In the genomic region with DNA sequence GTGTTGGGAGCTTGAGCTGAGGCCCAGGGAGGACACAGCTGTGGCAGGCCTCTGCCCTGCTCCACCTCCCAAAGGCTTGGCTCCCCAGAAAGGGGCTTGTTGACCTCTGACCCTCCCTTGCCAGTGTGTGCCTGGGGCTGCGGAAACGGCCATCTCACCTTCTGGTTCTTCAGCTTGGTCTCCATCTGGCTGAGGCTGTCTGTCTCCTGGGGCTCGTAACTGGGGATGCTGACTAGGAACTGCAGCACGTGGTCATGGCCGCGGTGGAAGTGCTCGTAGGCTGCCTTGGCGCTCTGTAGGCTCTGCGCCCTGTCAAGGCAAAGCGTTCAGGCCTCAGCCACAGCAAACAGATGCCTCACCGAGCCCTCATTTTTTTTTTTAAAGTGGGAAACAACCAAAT, we compare ENCODE assay signal across 30 cellular contexts. TPM values are rescaled to one million over a fixed set of nuclear protein-coding genes. Genes with fewer than 3 reads are reported as not detected.
"Had no signal": no experiment of that assay in that cellular context is flagged by ENCODE, and none has a peak within 500 bp of the region (broad histone marks: within the 10 kb centered on the region; RNA-seq: fewer than 3 reads in every experiment).

No MANE protein-coding gene starts in this region.

- H3K27ac ChIP-seq: esophagus squamous epithelium, heart left ventricle, hepatocyte, neural progenitor cell, right atrium auricular region, sigmoid colon, thoracic aorta, tibial nerve, upper lobe of left lung, uterus had no signal

- H2AFZ ChIP-seq: hepatocyte, neural progenitor cell had no signal

- H3K27ac Mint-ChIP-seq: memory B cell; mesothelial cell of epicardium; natural killer cell treated with Interleukin-12 subunit alpha and Interleukin-12 subunit beta and Interleukin-15 and Interleukin-18, amount 100 ng/mL, for 72 hours; neural progenitor cell; stimulated activated memory B cell treated with anti-CD40 and anti-IgM and Interleukin-4, amounts not matched to agents 10 μg/mL and 1 μg/mL and 100 μg/mL, for 72 hours had no signal

- H3K4me2 ChIP-seq: hepatocyte, neural progenitor cell had no signal

- H3K79me2 ChIP-seq: hepatocyte had no signal

- H3K9me3 ChIP-seq: esophagus squamous epithelium, heart left ventricle, mucosa of descending colon, prostate gland, right atrium auricular region, sigmoid colon, thoracic aorta, tibial nerve, upper lobe of left lung, uterus had no signal

- H3K4me3 Mint-ChIP-seq: effector memory CD8-positive, alpha-beta T cell; memory B cell; mesothelial cell of epicardium; naive B cell; natural killer cell treated with Interleukin-12 subunit alpha and Interleukin-12 subunit beta and Interleukin-15 and Interleukin-18, amount 100 ng/mL, for 72 hours; neural progenitor cell; stimulated activated memory B cell treated with anti-CD40 and anti-IgM and Interleukin-4, amounts not matched to agents 10 μg/mL and 1 μg/mL and 100 μg/mL, for 72 hours had no signal

- ATAC-seq: effector memory CD8-positive, alpha-beta T cell; heart left ventricle; left lobe of liver; mucosa of descending colon; natural killer cell treated with Interleukin-12 subunit alpha and Interleukin-12 subunit beta and Interleukin-15 and Interleukin-18, amount 100 ng/mL, for 72 hours; stimulated activated memory B cell treated with anti-CD40 and anti-IgM and Interleukin-4, amounts not matched to agents 10 μg/mL and 1 μg/mL and 100 μg/mL, for 72 hours; stimulated activated naive CD8-positive, alpha-beta T cell treated with anti-CD3 and anti-CD28 coated beads, Interleukin-15, Interleukin-2, amounts not matched to agents 100 U/mL and 50 U/mL, for 24 hours had no signal

- DNase-seq: cortex of kidney; effector memory CD8-positive, alpha-beta T cell; erythroblast; esophagus squamous epithelium; heart left ventricle; kidney; mucosa of descending colon; naive B cell; nucleus accumbens; sigmoid colon; stimulated activated CD4-positive, alpha-beta T cell treated with anti-CD3 and anti-CD28 coated beads, Interleukin-2, amount 100 ng/mL, for 24 hours; stimulated activated CD4-positive, alpha-beta T cell treated with anti-CD3 and anti-CD28 coated beads, Interleukin-4, amount 100 ng/mL, for 24 hours; stimulated activated naive CD8-positive, alpha-beta T cell treated with anti-CD3 and anti-CD28 coated beads, Interleukin-15, Interleukin-2, amounts not matched to agents 100 U/mL and 50 U/mL, for 24 hours; substantia nigra; upper lobe of left lung; uterus had no signal

- H3K27me3 ChIP-seq: esophagus squamous epithelium, heart left ventricle, hepatocyte, neural progenitor cell, right atrium auricular region, sigmoid colon, tibial nerve, upper lobe of left lung, uterus had no signal

- H3K36me3 ChIP-seq: neural progenitor cell, uterus had no signal

- H3K9me3 Mint-ChIP-seq: effector memory CD8-positive, alpha-beta T cell; memory B cell; mesothelial cell of epicardium; naive B cell; natural killer cell treated with Interleukin-12 subunit alpha and Interleukin-12 subunit beta and Interleukin-15 and Interleukin-18, amount 100 ng/mL, for 72 hours; neural progenitor cell; stimulated activated memory B cell treated with anti-CD40 and anti-IgM and Interleukin-4, amounts not matched to agents 10 μg/mL and 1 μg/mL and 100 μg/mL, for 72 hours had no signal

- FAIRE-seq: endometrium, frontal cortex, kidney had no signal

- H3K4me1 ChIP-seq: neural progenitor cell, uterus had no signal

- H3K9ac ChIP-seq: neural progenitor cell had no signal

- H3K4me1 Mint-ChIP-seq: memory B cell; stimulated activated memory B cell treated with anti-CD40 and anti-IgM and Interleukin-4, amounts not matched to agents 10 μg/mL and 1 μg/mL and 100 μg/mL, for 72 hours had no signal

- H3K4me3 ChIP-seq: esophagus squamous epithelium, heart left ventricle, hepatocyte, lung, mucosa of descending colon, neural progenitor cell, prostate gland, right atrium auricular region, sigmoid colon, thoracic aorta, tibial nerve, upper lobe of left lung, uterus had no signal

RNA-seq across cellular contexts. Expression of a gene that starts 46.9 kb away (rescaled TPM):
- total RNA-seq: natural killer cell treated with Interleukin-12 subunit alpha and Interleukin-12 subunit beta and Interleukin-15 and Interleukin-18, amount 100 ng/mL, for 72 hours had no signal
